12 cellular contexts compared by ENCODE assay signal in genomic region chr10:87942884-87943527, GRCh38.
A peak's percentile ranks its signal among the peaks of the same experiment; 100 is the strongest.
DNase-seq lines count a peak whose midpoint lies in the region; ATAC-seq, FAIRE-seq and TF ChIP-seq lines count a peak whose summit lies in the region.
"Had no signal": no experiment of that assay in that cellular context is flagged by ENCODE, and none has a peak within 500 bp of the region (broad histone marks: within the 10 kb centered on the region; RNA-seq: fewer than 3 reads in every experiment).

No MANE protein-coding gene starts in this region.

- H3K4me2 ChIP-seq in astrocyte (ENCODE audit: low read length), result no peak overlapping the region
- H3K4me2 ChIP-seq in PC-3 (ENCODE audit: low read length), result no peak overlapping the region

- H2AFZ ChIP-seq in astrocyte (ENCODE audit: low read depth, low read length) (no peak overlapping the region), PC-3 (ENCODE audit: low read length) (no peak overlapping the region)

- H3K27me3 Mint-ChIP-seq in astrocyte (ENCODE audit: low read depth, unreplicated experiment), result no peaks in the 10 kb centered on the region
- H3K27me3 Mint-ChIP-seq: CD8-positive, alpha-beta memory T cell had no signal

- CTCF ChIA-PET in PC-3 (lab: Charles Lee), result no interaction called here

- POLR2A ChIA-PET in PC-3 (lab: Charles Lee; ENCODE audit: unreplicated experiment), result no interaction called here

- peaks cover 11% of the 10 kb centered on the region for H4K20me1 ChIP-seq in astrocyte (ENCODE audit: insufficient read depth, low read length)
- H4K20me1 ChIP-seq in PC-3 (ENCODE audit: low read length), result no peaks in the 10 kb centered on the region

- H3K4me3 ChIP-seq in astrocyte (ENCODE audit: insufficient read depth, low read depth, low read length) (no peak overlapping the region), mucosa of descending colon (no peak overlapping the region), PC-3 (ENCODE audit: low read length) (no peak overlapping the region), uterus (no peak overlapping the region)

- no TSS peak for BruUV-seq in PC-3 (replicated peaks; lab: Mats Ljungman, UMichigan)

- no peak overlapping the region for H3K4me3 Mint-ChIP-seq in astrocyte (ENCODE audit: unreplicated experiment)
- H3K4me3 Mint-ChIP-seq: CD8-positive, alpha-beta memory T cell had no signal

- H3F3A ChIP-seq in PC-3 (ENCODE audit: low read length, unreplicated experiment), result no peaks in the 10 kb centered on the region

- intact Hi-C loops in mucosa of descending colon (cut with DNase I, micrococcal nuclease), result no loop called here
- intact Hi-C loops in PC-3 (cut with micrococcal nuclease), result no loop called here
- intact Hi-C loops in uterus (cut with DNase I; ENCODE audit: low total_unique reads), result no loop called here

- H3K27ac Mint-ChIP-seq in astrocyte (ENCODE audit: unreplicated experiment), result no peak overlapping the region

- H3K9ac ChIP-seq in astrocyte (ENCODE audit: low read length) (no peak overlapping the region), PC-3 (ENCODE audit: low read length) (no peak overlapping the region)

- H3K27ac ChIP-seq in astrocyte (ENCODE audit: low read depth, low read length) (no peak overlapping the region), PC-3 (ENCODE audit: low read length) (no peak overlapping the region), uterus (no peak overlapping the region), caudate nucleus (ENCODE audit: low read depth, low read length) (no peak overlapping the region)

- H3K36me3 ChIP-seq in astrocyte (ENCODE audit: insufficient read depth, low read length) (peaks cover 8% of the 10 kb centered on the region), mucosa of descending colon (ENCODE audit: low read depth) (no peaks in the 10 kb centered on the region), PC-3 (ENCODE audit: low read depth, low read length) (no peaks in the 10 kb centered on the region), uterus (no peaks in the 10 kb centered on the region)

- TF ChIP-seq POLR2A in GM12891 (IDR thresholded peaks at IDR 0.05; ENCODE audit: low read depth, low read length), result no peak
- TF ChIP-seq POLR2A in uterus (IDR thresholded peaks at IDR 0.05), result no peak

- H3K36me3 Mint-ChIP-seq in astrocyte (ENCODE audit: low read depth, unreplicated experiment), result peaks cover 22% of the 10 kb centered on the region

- H3K9me3 ChIP-seq in astrocyte (ENCODE audit: insufficient read depth, low read depth, low read length) (no peaks in the 10 kb centered on the region), mucosa of descending colon (no peaks in the 10 kb centered on the region), PC-3 (ENCODE audit: low read length) (no peaks in the 10 kb centered on the region), uterus (no peaks in the 10 kb centered on the region)

- DNase-seq in GM12891 (ENCODE audit: insufficient read length, low spot score) (no peak), M059J (ENCODE audit: low read depth) (peak; percentile 50), astrocyte (ENCODE audit: low read depth) (no peak), mucosa of descending colon (no peak), PC-3 (no peak), uterus (no peak), caudate nucleus (lab: John Stamatoyannopoulos, UW) (no peak)
- DNase-seq: CD8-positive, alpha-beta memory T cell; NCI-H1417; NCI-H2029 treated with DMSO at 0.1 percent for 48 hours; NCI-H510A treated with DMSO at 0.1 percent for 48 hours had no signal

- H3K9me2 ChIP-seq in PC-3 (replicated peaks; ENCODE audit: low read length), result no peaks in the 10 kb centered on the region

- no peaks in the 10 kb centered on the region for H3K9me3 Mint-ChIP-seq in astrocyte (ENCODE audit: unreplicated experiment)
- H3K9me3 Mint-ChIP-seq: CD8-positive, alpha-beta memory T cell had no signal

- H3K4me1 ChIP-seq in astrocyte (ENCODE audit: insufficient read depth, low read length), result peaks cover 8% of the 10 kb centered on the region
- H3K4me1 ChIP-seq in mucosa of descending colon (ENCODE audit: low read depth), result no peaks in the 10 kb centered on the region
- H3K4me1 ChIP-seq in PC-3 (ENCODE audit: insufficient read depth, low read length), result no peaks in the 10 kb centered on the region
- H3K4me1 ChIP-seq in uterus, result no peaks in the 10 kb centered on the region

- FAIRE-seq in GM12891 (lab: Jason Lieb, UNC) (peak; percentile 66), astrocyte (lab: Jason Lieb, UNC) (peak; percentile 23)
- FAIRE-seq: H54 had no signal

- H3K79me2 ChIP-seq in astrocyte (ENCODE audit: insufficient read depth, low read length) (peaks cover 27% of the 10 kb centered on the region), PC-3 (ENCODE audit: low read length) (no peaks in the 10 kb centered on the region)

- TF ChIP-seq CTCF in astrocyte (IDR thresholded peaks at IDR 0.05; ENCODE audit: insufficient read depth, low read depth, low read length) (no peak), mucosa of descending colon (IDR thresholded peaks at IDR 0.05) (no peak), PC-3 (conservative IDR thresholded peaks at IDR 0.05; ENCODE audit: low read depth, low read length) (no peak), uterus (IDR thresholded peaks at IDR 0.05) (no peak)

- peak; percentile 55 for ATAC-seq in mucosa of descending colon
- ATAC-seq in PC-3, result no peak

- peaks cover 20% of the 10 kb centered on the region for H3K4me1 Mint-ChIP-seq in astrocyte (ENCODE audit: low read depth, unreplicated experiment)

- no peaks in the 10 kb centered on the region for H3K27me3 ChIP-seq in astrocyte (ENCODE audit: insufficient read depth, low read length)
- H3K27me3 ChIP-seq in PC-3 (ENCODE audit: low read length), result no peaks in the 10 kb centered on the region
- H3K27me3 ChIP-seq in uterus, result no peaks in the 10 kb centered on the region

TF ChIP-seq in GM12891, 5 proteins besides CTCF, POLR2A, EP300 and RAD21:
- no peak for TF ChIP-seq PAX5 (IDR thresholded peaks at IDR 0.05; ENCODE audit: insufficient read depth, low read length, severe bottlenecking)
- TF ChIP-seq POLR2AphosphoS5 (IDR thresholded peaks at IDR 0.05; ENCODE audit: low read depth, low read length), result no peak
- no peak for TF ChIP-seq TAF1 (IDR thresholded peaks at IDR 0.05; ENCODE audit: low read depth, low read length)
- TF ChIP-seq POU2F2 (IDR thresholded peaks at IDR 0.05; ENCODE audit: low read depth, low read length), result no peak
- TF ChIP-seq SPI1 (IDR thresholded peaks at IDR 0.05; ENCODE audit: low read depth, low read length), result no peak
